23 cellular contexts compared by ENCODE assay signal in genomic region chr17:37368577-37368976, GRCh38. TPM values are rescaled to one million over a fixed set of nuclear protein-coding genes. Genes with fewer than 3 reads are reported as not detected.
DNase-seq lines count a peak whose midpoint lies in the region; ATAC-seq and TF ChIP-seq lines count a peak whose summit lies in the region.
"Had no signal": no experiment of that assay in that cellular context is flagged by ENCODE, and none has a peak within 500 bp of the region (broad histone marks: within the 10 kb centered on the region; RNA-seq: fewer than 3 reads in every experiment).

No MANE protein-coding gene starts in this region.

- no peaks in the 10 kb centered on the region for H3K9me3 ChIP-seq in lower lobe of right lung
- no peaks in the 10 kb centered on the region for H3K9me3 ChIP-seq in body of pancreas
- H3K9me3 ChIP-seq: neutrophil, suprapubic skin had no signal

- H3K4me1 ChIP-seq in lower lobe of right lung (no peaks in the 10 kb centered on the region), body of pancreas (no peaks in the 10 kb centered on the region)

- H3K9me3 Mint-ChIP-seq in activated CD4-positive, alpha-beta memory T cell treated with anti-CD3 and anti-CD28 coated beads for 36 hours = no peaks in the 10 kb centered on the region
- H3K9me3 Mint-ChIP-seq: activated B cell treated with CpG ODN at 0.5 μM for 24 hours, H9 had no signal

- ATAC-seq in lower lobe of right lung = peak; percentile 71 to 73
- ATAC-seq in body of pancreas = no peak
- ATAC-seq: sciatic nerve had no signal

- WGBS in body of pancreas, 2 donors = 74 to 86% methylated on average over 3 of the region's 3 CpGs

- H3K27ac Mint-ChIP-seq in activated CD4-positive, alpha-beta memory T cell treated with anti-CD3 and anti-CD28 coated beads for 36 hours = no peak overlapping the region
- H3K27ac Mint-ChIP-seq: activated B cell treated with CpG ODN at 0.5 μM for 24 hours, B cell had no signal

- no peak overlapping the region for H3K4me3 Mint-ChIP-seq in activated CD4-positive, alpha-beta memory T cell treated with anti-CD3 and anti-CD28 coated beads for 36 hours
- H3K4me3 Mint-ChIP-seq: activated B cell treated with CpG ODN at 0.5 μM for 24 hours, B cell, H9 had no signal

- no peaks in the 10 kb centered on the region for H3K27me3 ChIP-seq in lower lobe of right lung (ENCODE audit: low read depth)
- H3K27me3 ChIP-seq in body of pancreas = no peaks in the 10 kb centered on the region
- H3K27me3 ChIP-seq: neutrophil, suprapubic skin had no signal

- POLR2A ChIA-PET in activated CD4-positive, alpha-beta memory T cell treated with anti-CD3 and anti-CD28 coated beads for 36 hours (lab: Charles Lee) = no interaction called here

- H3K36me3 Mint-ChIP-seq in activated CD4-positive, alpha-beta memory T cell treated with anti-CD3 and anti-CD28 coated beads for 36 hours = no peaks in the 10 kb centered on the region

- H3K27ac ChIP-seq in lower lobe of right lung = no peak overlapping the region
- H3K27ac ChIP-seq in body of pancreas = no peak overlapping the region
- H3K27ac ChIP-seq: neutrophil, suprapubic skin had no signal

- CTCF ChIA-PET in activated CD4-positive, alpha-beta memory T cell treated with anti-CD3 and anti-CD28 coated beads for 36 hours (lab: Charles Lee) = interaction anchor here (1.9 kb wide), 1 partner anchor 29 kb away, joined by 5 read pairs; no protein-coding TSS in a partner anchor

- DNase-seq in GM03348 (ENCODE audit: low spot score) (peak; percentile 33), NOMO-1 (lab: John Stamatoyannopoulos, UW; ENCODE audit: unreplicated experiment in 2 of 2) (peak; percentile 29 to 56), epithelial cell of esophagus (ENCODE audit: low read depth) (peak; percentile 69), lower lobe of right lung (no peak), body of pancreas (no peak), posterior vena cava (ENCODE audit: low spot score) (no peak), RPMI8226 (no peak)
- no peak for DNase-seq in activated CD4-positive, alpha-beta memory T cell treated with anti-CD3 and anti-CD28 coated beads for 36 hours
- DNase-seq: activated B cell treated with CpG ODN at 0.5 μM for 24 hours; activated effector memory CD4-positive, alpha-beta T cell treated with anti-CD3 and anti-CD28 coated beads, Interleukin-2, amount 50 U/mL, for 16 hours; anterior cingulate cortex; cortex of kidney; H9; NCI-H2081; NCI-H526 treated with DMSO at 0.1 percent for 48 hours; stimulated activated CD4-positive, alpha-beta T cell treated with anti-CD3 and anti-CD28 coated beads, Interleukin-1b, Interleukin-23, amount 100 ng/mL, for 48 hours had no signal

- no peak overlapping the region for H3K4me3 ChIP-seq in epithelial cell of esophagus (ENCODE audit: low read length)
- H3K4me3 ChIP-seq in lower lobe of right lung = no peak overlapping the region
- H3K4me3 ChIP-seq in body of pancreas = no peak overlapping the region
- H3K4me3 ChIP-seq: suprapubic skin had no signal

- H3K4me1 Mint-ChIP-seq in activated CD4-positive, alpha-beta memory T cell treated with anti-CD3 and anti-CD28 coated beads for 36 hours (ENCODE audit: low read depth) = peaks cover 5% of the 10 kb centered on the region

- no peak for TF ChIP-seq POLR2A in body of pancreas (IDR thresholded peaks at IDR 0.05)

- H3K27me3 Mint-ChIP-seq in activated CD4-positive, alpha-beta memory T cell treated with anti-CD3 and anti-CD28 coated beads for 36 hours = no peaks in the 10 kb centered on the region
- H3K27me3 Mint-ChIP-seq: activated B cell treated with CpG ODN at 0.5 μM for 24 hours, B cell had no signal

- intact Hi-C loops in lower lobe of right lung (cut with DNase I) (no loop called here), body of pancreas (cut with DNase I) (no loop called here), posterior vena cava (cut with DNase I) (no loop called here)
- intact Hi-C loops in activated CD4-positive, alpha-beta memory T cell treated with anti-CD3 and anti-CD28 coated beads for 36 hours (cut with micrococcal nuclease) = no loop called here

- H3K36me3 ChIP-seq in lower lobe of right lung = no peaks in the 10 kb centered on the region
- no peaks in the 10 kb centered on the region for H3K36me3 ChIP-seq in body of pancreas (replicated peaks in 1 of 2; ENCODE audit: insufficient read depth in 1 of 2, low read depth in 2 of 2)
- H3K36me3 ChIP-seq: neutrophil, suprapubic skin had no signal

- TF ChIP-seq CTCF in epithelial cell of esophagus (IDR thresholded peaks at IDR 0.05; ENCODE audit: insufficient read depth, low read depth, low read length, missing control alignments) = no peak
- no peak for TF ChIP-seq CTCF in lower lobe of right lung (IDR thresholded peaks at IDR 0.05)
- no peak for TF ChIP-seq CTCF in body of pancreas (IDR thresholded peaks at IDR 0.05)

RNA-seq across cellular contexts. Expression of gene C17orf78, which starts 7.2 kb away (rescaled TPM):
- total RNA-seq in lower lobe of right lung (not detected), body of pancreas (not detected), posterior vena cava (not detected)
- total RNA-seq in activated CD4-positive, alpha-beta memory T cell treated with anti-CD3 and anti-CD28 coated beads for 36 hours = not detected
- total RNA-seq: activated B cell treated with CpG ODN at 0.5 μM for 24 hours; B cell; epithelial cell of proximal tubule; H9; kidney epithelial cell; sciatic nerve; suprapubic skin; T-helper 1 cell treated with Interleukin-12 subunit alpha and Interleukin-12 subunit beta and Interleukin-4 antibody, amounts not matched to agents 30 ng/mL and 1 ng/mL, for 36 hours had no signal

RNA-seq across cellular contexts. Expression of gene ACACA, which starts 38.1 kb away (rescaled TPM):
- total RNA-seq in lower lobe of right lung (132 TPM), body of pancreas (10 to 100 TPM in 1 of 2 donors, 1 to 10 TPM in 1; 9.1 to 49.1 TPM), posterior vena cava (10 to 100 TPM; 37.3 to 39.1 TPM)
- total RNA-seq in activated CD4-positive, alpha-beta memory T cell treated with anti-CD3 and anti-CD28 coated beads for 36 hours = 10 to 100 TPM; 58.2 to 64.4 TPM

RNA-seq across cellular contexts. Expression of gene TADA2A, which starts 38.1 kb away (rescaled TPM):
- 20.5 TPM for total RNA-seq in lower lobe of right lung
- total RNA-seq in body of pancreas = 10 to 100 TPM in 1 of 2 donors, 1 to 10 TPM in 1; 9.9 to 13.5 TPM
- total RNA-seq in posterior vena cava = 10 to 100 TPM; 20.2 to 26.8 TPM
- 10 to 100 TPM; 35.8 to 36.5 TPM for total RNA-seq in activated CD4-positive, alpha-beta memory T cell treated with anti-CD3 and anti-CD28 coated beads for 36 hours

Comparison
In these comparisons a context has a peak if more than half of its experiments do, and no peak if none do; other contexts are left out.
1. DNase-seq: peak in GM03348 (single experiment), NOMO-1 (2 of 2) and epithelial cell of esophagus (single experiment); none in lower lobe of right lung (single experiment), body of pancreas (0 of 4), posterior vena cava (single experiment), RPMI8226 (single experiment) and activated CD4-positive, alpha-beta memory T cell treated with anti-CD3 and anti-CD28 coated beads for 36 hours (single experiment).